10 cellular contexts compared by ENCODE assay signal in genomic region chr16:84597518-84598390, GRCh38. TPM values are rescaled to one million over a fixed set of nuclear protein-coding genes. Genes with fewer than 3 reads are reported as not detected.
DNase-seq lines count a peak whose midpoint lies in the region; ATAC-seq, FAIRE-seq and TF ChIP-seq lines count a peak whose summit lies in the region.
"Had no signal": no experiment of that assay in that cellular context is flagged by ENCODE, and none has a peak within 500 bp of the region (broad histone marks: within the 10 kb centered on the region; RNA-seq: fewer than 3 reads in every experiment).

No MANE protein-coding gene starts in this region.

- in situ Hi-C loops in HepG2 (cut with HindIII; ENCODE audit: extremely low pct_ligation_motif_present, low pct_unique_long_range_greater_than_20kb), result no loop called here

- TF ChIP-seq RAD21 in HepG2 (CRISPR knock-in tag; IDR thresholded peaks at IDR 0.05), result no peak

- H3K9me3 ChIP-seq in HepG2 (ENCODE audit: low read length) (no peaks in the 10 kb centered on the region), thymus (ENCODE audit: control insufficient read depth) (no peaks in the 10 kb centered on the region), MG63 (no peaks in the 10 kb centered on the region)

- ATAC-seq in HepG2 (no peak), HG02588 (IDR thresholded peaks at IDR 0.05; ENCODE audit: unreplicated experiment) (no peak)

- no peak for TF ChIP-seq CTCF in HepG2 (CRISPR knock-in tag; IDR thresholded peaks at IDR 0.05)

- CTCF ChIA-PET in HepG2 (lab: Yijun Ruan, JAX; ENCODE audit: low intra/inter-chr PET ratio, low total read pairs), result no interaction called here

- intact Hi-C loops in HepG2 (cut with micrococcal nuclease; ENCODE audit: unreplicated experiment), result no loop called here

- H4K20me1 ChIP-seq in HepG2 (ENCODE audit: insufficient read depth, low read length), result no peaks in the 10 kb centered on the region

- TF ChIP-seq POLR2A in HepG2 (IDR thresholded peaks at IDR 0.05; ENCODE audit: insufficient read depth in 1 of 2, low read depth in 2 of 2, low read length in 2 of 2), result no peak

- H3K9ac ChIP-seq in HepG2 (ENCODE audit: insufficient read depth, low read depth, low read length), result no peak overlapping the region

- 77% methylated on average over 13 of the region's 14 CpGs for WGBS in HepG2 (ENCODE audit: low lambda C conversion rate)
- WGBS in thymus, result 60% methylated on average over 14 of the region's 14 CpGs

- no TSS peak for BruUV-seq in HepG2 (replicated peaks; lab: Mats Ljungman, UMichigan)

- no peak overlapping the region for H2AFZ ChIP-seq in HepG2 (ENCODE audit: low read length)

- no peak overlapping the region for H3K4me3 ChIP-seq in HepG2 (replicated peaks in 1 of 3; ENCODE audit: insufficient read depth in 1 of 3, low read depth in 2 of 3, low read length in 3 of 3)
- no peak overlapping the region for H3K4me3 ChIP-seq in thymus (ENCODE audit: low read length)
- no peak overlapping the region for H3K4me3 ChIP-seq in MG63

- H3K4me1 ChIP-seq in HepG2 (ENCODE audit: insufficient read depth, low read length) (peaks cover 66% of the 10 kb centered on the region), thymus (ENCODE audit: control insufficient read depth, insufficient read depth, low read length) (peaks cover 6% of the 10 kb centered on the region)

- peak; percentile 23 for FAIRE-seq in HepG2 (lab: Jason Lieb, UNC)

- DNase-seq in activated T-cell treated with anti-CD3 and anti-CD28 coated beads for 24 hours (ENCODE audit: low read depth) (peak; percentile 26), activated T-cell treated with anti-CD3 and anti-CD28 coated beads for 4 hours (no peak), HepG2 (ENCODE audit: low spot score) (no peak), MG63 (no peak), 8988T (no peak)
- DNase-seq in activated T-cell treated with anti-CD3 and anti-CD28 coated beads, Interleukin-2, amount 50 U/mL, for 1 hour, result peak; percentile 50
- DNase-seq: effector CD8-positive, alpha-beta T cell; mesendoderm had no signal

- POLR2A ChIA-PET in HepG2 (lab: Yijun Ruan, JAX), result no interaction called here

- H3K27ac ChIP-seq in HepG2 (ENCODE audit: extremely low read length, insufficient read depth, low read length) (no peak overlapping the region), thymus (ENCODE audit: low read depth) (peak overlapping the region; percentile 67)

- H3K36me3 ChIP-seq in HepG2 (replicated peaks in 1 of 2; ENCODE audit: control insufficient read depth in 1 of 2, insufficient read depth in 2 of 2, low read length in 2 of 2) (no peaks in the 10 kb centered on the region; a peak in 1 of 5 replicates), thymus (ENCODE audit: control insufficient read depth, insufficient read depth) (no peaks in the 10 kb centered on the region), MG63 (peaks cover 8% of the 10 kb centered on the region)

- H3K79me2 ChIP-seq in HepG2 (ENCODE audit: insufficient read depth, low read length), result no peaks in the 10 kb centered on the region

- H3K27me3 ChIP-seq in HepG2 (ENCODE audit: control insufficient read depth in 1 of 2, insufficient read depth in 2 of 2, low read length in 2 of 2), result no peaks in the 10 kb centered on the region
- no peaks in the 10 kb centered on the region for H3K27me3 ChIP-seq in thymus (ENCODE audit: control insufficient read depth, insufficient read depth)
- H3K27me3 ChIP-seq in MG63, result no peaks in the 10 kb centered on the region

- TF ChIP-seq EP300 in HepG2 (IDR thresholded peaks at IDR 0.05; ENCODE audit: low read depth in 2 of 2, low read length in 2 of 2), result no peak
- no peak for TF ChIP-seq EP300 in HepG2 (CRISPR knock-in tag; IDR thresholded peaks at IDR 0.05; ENCODE audit: borderline replicate concordance)

- no peak overlapping the region for H3K4me2 ChIP-seq in HepG2 (ENCODE audit: low read depth, low read length)

TF ChIP-seq in HepG2, 621 proteins besides CTCF, POLR2A, EP300 and RAD21 (continues in another document):
- TF ChIP-seq SRY (CRISPR knock-in tag; IDR thresholded peaks at IDR 0.05) (no peak), ATF7-NPFF (CRISPR knock-in tag; IDR thresholded peaks at IDR 0.05; ENCODE audit: low read depth) (no peak), LCORL (IDR thresholded peaks at IDR 0.05) (no peak), LCORL (CRISPR knock-in tag; IDR thresholded peaks at IDR 0.05) (no peak), POLR2AphosphoS5 (IDR thresholded peaks at IDR 0.05; ENCODE audit: low read depth, low read length) (no peak), TARDBP (CRISPR knock-in tag; IDR thresholded peaks at IDR 0.05) (no peak), ZNF292 (CRISPR knock-in tag; IDR thresholded peaks at IDR 0.05; ENCODE audit: borderline replicate concordance, low read depth) (no peak), IKZF1 (IDR thresholded peaks at IDR 0.05) (no peak), ZNF619 (CRISPR knock-in tag; IDR thresholded peaks at IDR 0.05) (0 out of 2 replicates have a peak, but pooled peaks have one; percentile 44), ZNF275 (CRISPR knock-in tag; IDR thresholded peaks at IDR 0.05; ENCODE audit: borderline replicate concordance) (no peak)
- TF ChIP-seq, protein P1, sequence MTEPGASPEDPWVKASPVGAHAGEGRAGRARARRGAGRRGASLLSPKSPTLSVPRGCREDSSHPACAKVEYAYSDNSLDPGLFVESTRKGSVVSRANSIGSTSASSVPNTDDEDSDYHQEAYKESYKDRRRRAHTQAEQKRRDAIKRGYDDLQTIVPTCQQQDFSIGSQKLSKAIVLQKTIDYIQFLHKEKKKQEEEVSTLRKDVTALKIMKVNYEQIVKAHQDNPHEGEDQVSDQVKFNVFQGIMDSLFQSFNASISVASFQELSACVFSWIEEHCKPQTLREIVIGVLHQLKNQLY (CRISPR knock-in tag; IDR thresholded peaks at IDR 0.05), result no peak

RNA-seq across cellular contexts. Expression of gene COTL1, which starts 20.1 kb away (rescaled TPM):
- 8.6 and 8.7 TPM in 2 replicates for total RNA-seq in HepG2 (2016; rRNA removed; fragmentation: Illumina TruSeq; extraction: Trizol)
- total RNA-seq in HepG2 (2016; cell fraction: cytosol; rRNA removed; fragmentation: Illumina TruSeq; extraction: Trizol; ENCODE audit: low read depth), result 5.8 and 8.7 TPM in 2 replicates
- 7.3 and 9.2 TPM in 2 replicates for total RNA-seq in HepG2 (2016; cell fraction: insoluble cytoplasmic fraction; rRNA removed; fragmentation: Illumina TruSeq; extraction: Trizol)
- 14.0 and 18.2 TPM in 2 replicates for total RNA-seq in HepG2 (2016; cell fraction: membrane; rRNA removed; fragmentation: Illumina TruSeq; extraction: Trizol)
- 3.7 and 4.3 TPM in 2 replicates for total RNA-seq in HepG2 (2016; cell fraction: nucleus; rRNA removed; fragmentation: Illumina TruSeq; extraction: Trizol)
- polyA plus RNA-seq in HepG2 (2011; rRNA removed) (9.7 and 16.9 TPM in 2 replicates), thymus (145 TPM)
- 8.5 and 16.0 TPM in 2 replicates for polyA plus RNA-seq in HepG2 (2011; cell fraction: cytosol; rRNA removed)
- polyA plus RNA-seq in HepG2 (2011; cell fraction: nucleus; rRNA removed), result 5.1 and 7.3 TPM in 2 replicates
- 8.5 and 17.2 TPM in 2 replicates for polyA plus RNA-seq in HepG2 (2012)
- 15.3 and 18.5 TPM in 2 replicates for polyA plus RNA-seq in HepG2 (2016; cell fraction: cytosol; fragmentation: Illumina TruSeq; extraction: Trizol; ENCODE audit: low read depth)
- polyA plus RNA-seq in HepG2 (2016; cell fraction: insoluble cytoplasmic fraction; fragmentation: Illumina TruSeq; extraction: Trizol; ENCODE audit: low read depth), result 17.5 and 21.2 TPM in 2 replicates
- polyA plus RNA-seq in HepG2 (2016; cell fraction: membrane; fragmentation: Illumina TruSeq; extraction: Trizol; ENCODE audit: low read depth), result 23.1 and 28.6 TPM in 2 replicates
- 10.8 and 11.4 TPM in 2 replicates for polyA plus RNA-seq in HepG2 (2016; cell fraction: nucleus; fragmentation: Illumina TruSeq; extraction: Trizol; ENCODE audit: insufficient read depth, low read depth)
- polyA minus RNA-seq in HepG2 (2011; rRNA and poly(A)+ RNA removed; ENCODE audit: low replicate concordance), result 13.8 and 51.4 TPM in 2 replicates
- 3.7 and 9.1 TPM in 2 replicates for polyA minus RNA-seq in HepG2 (2011; cell fraction: cytosol; rRNA and poly(A)+ RNA removed)
- 3.7 and 4.8 TPM in 2 replicates for polyA minus RNA-seq in HepG2 (2011; cell fraction: nucleus; rRNA and poly(A)+ RNA removed)
- 172 and 175 TPM in 2 replicates for total RNA-seq in MG63 (2014; rRNA removed; shearing (Covaris generic); ENCODE audit: low replicate concordance)

RNA-seq across cellular contexts. Expression of gene KLHL36, which starts 50.6 kb away (rescaled TPM):
- 23.6 and 24.3 TPM in 2 replicates for total RNA-seq in HepG2 (2016; rRNA removed; fragmentation: Illumina TruSeq; extraction: Trizol)
- 5.2 and 5.7 TPM in 2 replicates for total RNA-seq in HepG2 (2016; cell fraction: cytosol; rRNA removed; fragmentation: Illumina TruSeq; extraction: Trizol; ENCODE audit: low read depth)
- 19.7 and 25.5 TPM in 2 replicates for total RNA-seq in HepG2 (2016; cell fraction: insoluble cytoplasmic fraction; rRNA removed; fragmentation: Illumina TruSeq; extraction: Trizol)
- 13.6 and 13.8 TPM in 2 replicates for total RNA-seq in HepG2 (2016; cell fraction: membrane; rRNA removed; fragmentation: Illumina TruSeq; extraction: Trizol)
- total RNA-seq in HepG2 (2016; cell fraction: nucleus; rRNA removed; fragmentation: Illumina TruSeq; extraction: Trizol), result 19.3 and 23.7 TPM in 2 replicates
- polyA plus RNA-seq in HepG2 (2011; rRNA removed) (26.0 and 34.9 TPM in 2 replicates), thymus (17.8 TPM)
- polyA plus RNA-seq in HepG2 (2011; cell fraction: cytosol; rRNA removed), result 19.5 and 24.5 TPM in 2 replicates
- polyA plus RNA-seq in HepG2 (2011; cell fraction: nucleus; rRNA removed), result 101 and 113 TPM in 2 replicates
- polyA plus RNA-seq in HepG2 (2012), result 13.5 and 16.7 TPM in 2 replicates
- 3.3 and 4.5 TPM in 2 replicates for polyA plus RNA-seq in HepG2 (2016; cell fraction: cytosol; fragmentation: Illumina TruSeq; extraction: Trizol; ENCODE audit: low read depth)
- 12.0 and 13.5 TPM in 2 replicates for polyA plus RNA-seq in HepG2 (2016; cell fraction: insoluble cytoplasmic fraction; fragmentation: Illumina TruSeq; extraction: Trizol; ENCODE audit: low read depth)
- 5.3 and 6.0 TPM in 2 replicates for polyA plus RNA-seq in HepG2 (2016; cell fraction: membrane; fragmentation: Illumina TruSeq; extraction: Trizol; ENCODE audit: low read depth)
- 30.5 and 31.5 TPM in 2 replicates for polyA plus RNA-seq in HepG2 (2016; cell fraction: nucleus; fragmentation: Illumina TruSeq; extraction: Trizol; ENCODE audit: insufficient read depth, low read depth)
- polyA minus RNA-seq in HepG2 (2011; rRNA and poly(A)+ RNA removed; ENCODE audit: low replicate concordance), result 18.8 and 92.4 TPM in 2 replicates
- 32.9 and 39.6 TPM in 2 replicates for polyA minus RNA-seq in HepG2 (2011; cell fraction: cytosol; rRNA and poly(A)+ RNA removed)
- 40.4 and 48.1 TPM in 2 replicates for polyA minus RNA-seq in HepG2 (2011; cell fraction: nucleus; rRNA and poly(A)+ RNA removed)
- total RNA-seq in MG63 (2014; rRNA removed; shearing (Covaris generic); ENCODE audit: low replicate concordance), result 18.4 and 20.5 TPM in 2 replicates

Comparison
In these comparisons a context has a peak if more than half of its experiments do, and no peak if none do; other contexts are left out.
1. DNase-seq: peak in activated T-cell treated with anti-CD3 and anti-CD28 coated beads for 24 hours (single experiment) and activated T-cell treated with anti-CD3 and anti-CD28 coated beads, Interleukin-2, amount 50 U/mL, for 1 hour (single experiment); none in activated T-cell treated with anti-CD3 and anti-CD28 coated beads for 4 hours (single experiment), HepG2 (single experiment), MG63 (single experiment) and 8988T (single experiment).